24 cellular contexts compared by ENCODE assay signal in genomic region chr5:2272039-2272438, GRCh38.
"Had no signal": no experiment of that assay in that cellular context is flagged by ENCODE, and none has a peak within 500 bp of the region (broad histone marks: within the 10 kb centered on the region; RNA-seq: fewer than 3 reads in every experiment).

No MANE protein-coding gene starts in this region.

- H3K4me1 ChIP-seq: colonic mucosa, esophagus muscularis mucosa, esophagus squamous epithelium, foreskin keratinocyte, gastrocnemius medialis, gastroesophageal sphincter, heart left ventricle, heart right ventricle had no signal

- H3K9me3 ChIP-seq: colonic mucosa, esophagus muscularis mucosa, esophagus squamous epithelium, gastrocnemius medialis, gastroesophageal sphincter, heart left ventricle, heart right ventricle had no signal

- H3K27me3 ChIP-seq: colonic mucosa, foreskin keratinocyte, gastrocnemius medialis had no signal

- H3K27ac ChIP-seq: colonic mucosa, coronary artery, dorsolateral prefrontal cortex, epithelial cell of prostate, esophagus muscularis mucosa, esophagus squamous epithelium, foreskin keratinocyte, gastrocnemius medialis, gastroesophageal sphincter, heart left ventricle, heart right ventricle had no signal

- DNase-seq: colonic mucosa; cortex of kidney; dermis blood vessel endothelial cell; dorsolateral prefrontal cortex; effector CD4-positive, alpha-beta T cell; effector CD8-positive, alpha-beta T cell; effector memory CD4-positive, alpha-beta T cell; effector memory CD8-positive, alpha-beta T cell; endodermal cell; erythroblast; esophagus squamous epithelium; foreskin fibroblast; foreskin keratinocyte; foreskin melanocyte; gastrocnemius medialis; glutamatergic neuron; head of caudate nucleus; heart left ventricle; heart right ventricle had no signal

- ATAC-seq: effector memory CD8-positive, alpha-beta T cell; esophagus mucosa; foreskin keratinocyte; gastrocnemius medialis; gastroesophageal sphincter; heart left ventricle; heart right ventricle had no signal

- H3K36me3 ChIP-seq: colonic mucosa, esophagus muscularis mucosa, esophagus squamous epithelium, gastrocnemius medialis, gastroesophageal sphincter, heart left ventricle, heart right ventricle had no signal

- H3K4me3 ChIP-seq: colonic mucosa, coronary artery, dorsolateral prefrontal cortex, esophagus muscularis mucosa, esophagus squamous epithelium, gastrocnemius medialis, gastroesophageal sphincter, heart left ventricle, heart right ventricle had no signal
